Comparison of ENCODE assay signal across 7 cellular contexts in genomic region chr2:54613794-54614257, GRCh38.
A peak's percentile ranks its signal among the peaks of the same experiment; 100 is the strongest.
DNase-seq lines count a peak whose midpoint lies in the region; ATAC-seq, FAIRE-seq and TF ChIP-seq lines count a peak whose summit lies in the region.

No MANE protein-coding gene starts in this region.

- H3K4me3 ChIP-seq in Caco-2 (ENCODE audit: low read depth, low read length) = no peak overlapping the region

- CTCF ChIA-PET in RWPE1 (lab: Yijun Ruan, JAX) (no interaction called here), Caco-2 (lab: Charles Lee) (no interaction called here)

- TF ChIP-seq POLR2A in H54 (IDR thresholded peaks at IDR 0.05; ENCODE audit: low read depth, low read length) = no peak

- no TSS peak for BruUV-seq in Caco-2 (replicated peaks; lab: Mats Ljungman, UMichigan)

- peaks cover 8% of the 10 kb centered on the region for H3K36me3 ChIP-seq in Caco-2 (ENCODE audit: control insufficient read depth, insufficient read depth, low read length)

- H3K27me3 Mint-ChIP-seq in Caco-2 (ENCODE audit: insufficient read depth, unreplicated experiment) = no peaks in the 10 kb centered on the region

- H3K4me1 ChIP-seq in foreskin keratinocyte (no peaks in the 10 kb centered on the region), Caco-2 (peaks cover 11% of the 10 kb centered on the region)

- no peaks in the 10 kb centered on the region for H3K9me3 ChIP-seq in Caco-2

- peaks cover 29% of the 10 kb centered on the region for H3K36me3 Mint-ChIP-seq in stimulated activated effector memory CD8-positive, alpha-beta T cell treated with anti-CD3 and anti-CD28 coated beads, Interleukin-12 subunit alpha, Interleukin-12 subunit beta, amount 100 ng/mL, for 72 hours
- H3K36me3 Mint-ChIP-seq in Caco-2 (ENCODE audit: insufficient read depth, unreplicated experiment) = peaks cover 85% of the 10 kb centered on the region

- H3K4me1 Mint-ChIP-seq in stimulated activated effector memory CD8-positive, alpha-beta T cell treated with anti-CD3 and anti-CD28 coated beads, Interleukin-12 subunit alpha, Interleukin-12 subunit beta, amount 100 ng/mL, for 72 hours = peaks cover 28% of the 10 kb centered on the region
- peaks cover 20% of the 10 kb centered on the region for H3K4me1 Mint-ChIP-seq in Caco-2 (ENCODE audit: low read depth, unreplicated experiment)

- H3K27ac ChIP-seq in RWPE1 (peak overlapping the region; percentile 52), foreskin keratinocyte (peak overlapping the region; percentile 0)

- ATAC-seq in foreskin keratinocyte (peak; percentile 56), GM21529 (IDR thresholded peaks at IDR 0.05; ENCODE audit: unreplicated experiment) (no peak)
- peak; percentile 51 for ATAC-seq in stimulated activated effector memory CD8-positive, alpha-beta T cell treated with anti-CD3 and anti-CD28 coated beads, Interleukin-12 subunit alpha, Interleukin-12 subunit beta, amount 100 ng/mL, for 72 hours

- no peak overlapping the region for H3K4me3 Mint-ChIP-seq in stimulated activated effector memory CD8-positive, alpha-beta T cell treated with anti-CD3 and anti-CD28 coated beads, Interleukin-12 subunit alpha, Interleukin-12 subunit beta, amount 100 ng/mL, for 72 hours
- no peak overlapping the region for H3K4me3 Mint-ChIP-seq in Caco-2 (ENCODE audit: unreplicated experiment)

- H3K27ac Mint-ChIP-seq in stimulated activated effector memory CD8-positive, alpha-beta T cell treated with anti-CD3 and anti-CD28 coated beads, Interleukin-12 subunit alpha, Interleukin-12 subunit beta, amount 100 ng/mL, for 72 hours = peak overlapping the region; percentile 62
- H3K27ac Mint-ChIP-seq in Caco-2 (ENCODE audit: unreplicated experiment) = no peak overlapping the region

- peak; percentile 96 for FAIRE-seq in H54 (lab: Jason Lieb, UNC)

- H3K9me3 Mint-ChIP-seq in stimulated activated effector memory CD8-positive, alpha-beta T cell treated with anti-CD3 and anti-CD28 coated beads, Interleukin-12 subunit alpha, Interleukin-12 subunit beta, amount 100 ng/mL, for 72 hours = no peaks in the 10 kb centered on the region
- H3K9me3 Mint-ChIP-seq in Caco-2 (ENCODE audit: unreplicated experiment) = no peaks in the 10 kb centered on the region

- H3K27me3 ChIP-seq in foreskin keratinocyte (no peaks in the 10 kb centered on the region), Caco-2 (replicated peaks; ENCODE audit: control insufficient read depth, insufficient read depth, low read length) (no peaks in the 10 kb centered on the region)

- DNase-seq in H54 (ENCODE audit: insufficient read length, low spot score) (peak; percentile 38), RWPE1 (ENCODE audit: low spot score) (peak; percentile 8), foreskin keratinocyte (peak; percentile 36 to 56), NCI-H2107 (lab: John Stamatoyannopoulos, UW) (no peak), Caco-2 (no peak)
- DNase-seq in stimulated activated effector memory CD8-positive, alpha-beta T cell treated with anti-CD3 and anti-CD28 coated beads, Interleukin-12 subunit alpha, Interleukin-12 subunit beta, amount 100 ng/mL, for 72 hours (ENCODE audit: low spot score in 2 of 2) = no peak

- intact Hi-C loops in Caco-2 (cut with micrococcal nuclease; ENCODE audit: unreplicated experiment) = no loop called here

- TF ChIP-seq CTCF in RWPE1 (conservative IDR thresholded peaks at IDR 0.05; ENCODE audit: low read depth) (no peak), foreskin keratinocyte (conservative IDR thresholded peaks at IDR 0.05) (no peak), Caco-2 (IDR thresholded peaks at IDR 0.05; ENCODE audit: insufficient read depth in 1 of 2, low read depth in 1 of 2, low read length in 1 of 2, severe bottlenecking in 1 of 2, unreplicated experiment in 1 of 2) (no peak)

- POLR2A ChIA-PET in RWPE1 (lab: Yijun Ruan, JAX; ENCODE audit: low non-redundant PET) (no interaction called here), Caco-2 (lab: Charles Lee) (no interaction called here)

Comparison
In these comparisons a context has a peak if more than half of its experiments do, and no peak if none do; other contexts are left out.
1. DNase-seq: peak in H54 (single experiment), RWPE1 (single experiment) and foreskin keratinocyte (2 of 2); none in stimulated activated effector memory CD8-positive, alpha-beta T cell treated with anti-CD3 and anti-CD28 coated beads, Interleukin-12 subunit alpha, Interleukin-12 subunit beta, amount 100 ng/mL, for 72 hours (0 of 2), NCI-H2107 (single experiment) and Caco-2 (0 of 2).